8 cellular contexts compared by ENCODE assay signal in the genomic region with DNA sequence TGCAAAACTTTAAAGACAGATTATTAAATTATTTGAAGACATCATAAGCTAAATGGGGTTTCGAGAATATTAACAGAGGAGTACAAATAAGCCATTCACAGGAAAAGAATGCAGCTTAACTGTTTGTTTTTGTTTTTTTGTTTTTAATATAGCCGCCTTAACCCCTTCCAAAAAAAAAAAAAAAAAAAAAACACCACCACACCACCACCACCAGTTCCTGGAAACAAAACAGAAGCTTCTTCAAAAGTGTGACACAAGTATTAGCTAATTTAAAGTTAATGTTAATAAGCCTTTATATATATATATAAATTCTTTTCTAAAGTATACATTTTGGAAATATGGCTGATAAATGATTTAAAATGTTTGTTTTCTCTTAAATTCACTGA. TPM values are rescaled to one million over a fixed set of nuclear protein-coding genes. Genes with fewer than 3 reads are reported as not detected.
DNase-seq lines count a peak whose midpoint lies in the region; ATAC-seq and TF ChIP-seq lines count a peak whose summit lies in the region.

No MANE protein-coding gene starts in this region.

- ATAC-seq in Right ventricle myocardium superior (ENCODE audit: poor library complexity): no peak
- no peak for ATAC-seq in aorta (ENCODE audit: low FRiP score)
- no peak for ATAC-seq in HG03139 (IDR thresholded peaks at IDR 0.05; ENCODE audit: unreplicated experiment)

- H3K36me3 ChIP-seq in right atrium auricular region (no peaks in the 10 kb centered on the region), brain microvascular endothelial cell (replicated peaks) (no peaks in the 10 kb centered on the region), aorta (ENCODE audit: control insufficient read depth in 1 of 2, insufficient read depth in 2 of 2, low read length in 1 of 2) (no peaks in the 10 kb centered on the region)

- H3K27ac ChIP-seq in right atrium auricular region: peak overlapping the region; percentile 81 to 85
- no peak overlapping the region for H3K27ac ChIP-seq in brain microvascular endothelial cell
- H3K27ac ChIP-seq in aorta (ENCODE audit: low read depth in 1 of 2, low read length in 2 of 2): no peak overlapping the region

- H3K9me3 ChIP-seq in right atrium auricular region: no peaks in the 10 kb centered on the region
- H3K9me3 ChIP-seq in mononuclear cell (ENCODE audit: low read depth, low read length): no peaks in the 10 kb centered on the region
- no peaks in the 10 kb centered on the region for H3K9me3 ChIP-seq in aorta (ENCODE audit: control insufficient read depth, low read length)

- TF ChIP-seq CTCF in right atrium auricular region (IDR thresholded peaks at IDR 0.05) (no peak), brain microvascular endothelial cell (IDR thresholded peaks at IDR 0.05; ENCODE audit: low read depth, low read length, missing control alignments) (no peak)

- H3K27me3 ChIP-seq in right atrium auricular region: no peaks in the 10 kb centered on the region
- no peaks in the 10 kb centered on the region for H3K27me3 ChIP-seq in brain microvascular endothelial cell (replicated peaks)
- H3K27me3 ChIP-seq in mononuclear cell (ENCODE audit: insufficient read depth, low read length): no peaks in the 10 kb centered on the region
- no peaks in the 10 kb centered on the region for H3K27me3 ChIP-seq in aorta (ENCODE audit: control insufficient read depth in 1 of 2, insufficient read depth in 2 of 2, low read length in 1 of 2)

- peak overlapping the region; percentile 64 to 67 for H3K4me3 ChIP-seq in right atrium auricular region
- peak overlapping the region; percentile 80 for H3K4me3 ChIP-seq in brain microvascular endothelial cell (ENCODE audit: low read depth, low read length)
- H3K4me3 ChIP-seq in mononuclear cell (ENCODE audit: low read length): peak overlapping the region; percentile 50
- peak overlapping the region; percentile 88 to 96 for H3K4me3 ChIP-seq in aorta (ENCODE audit: low read length in 2 of 2)

- 2 to 7% methylated on average over 2 of the region's 2 CpGs for WGBS in aorta, 2 donors

- intact Hi-C loops in Right ventricle myocardium superior (cut with DNase I): no loop called here
- intact Hi-C loops in aorta (cut with DNase I): loop anchor here (10.0 kb wide), 2 partner anchors 180 to 320 kb away; no protein-coding TSS in a partner anchor

- in situ Hi-C loops in brain microvascular endothelial cell (cut with HindIII; ENCODE audit: low pct_ligation_motif_present, low sequenced_read_pairs): no loop called here

- H3K4me1 ChIP-seq in right atrium auricular region (peaks cover 0 to 22% of the 10 kb centered on the region in 2 donors), mononuclear cell (ENCODE audit: insufficient read depth, low read length) (peaks cover 16% of the 10 kb centered on the region), aorta (ENCODE audit: control insufficient read depth in 1 of 2, insufficient read depth in 2 of 2, low read length in 2 of 2) (peaks cover 3 to 8% of the 10 kb centered on the region in 2 donors)

- DNase-seq in right atrium auricular region (ENCODE audit: low spot score) (no peak), Right ventricle myocardium superior (no peak), brain microvascular endothelial cell (no peak), aorta (no peak)
- DNase-seq in stimulated activated CD4-positive, alpha-beta T cell treated with anti-CD3 and anti-CD28 coated beads, Interleukin-15, amount 100 ng/mL, for 24 hours: no peak
- no peak for DNase-seq in stimulated activated CD4-positive, alpha-beta T cell treated with anti-CD3 and anti-CD28 coated beads, Interleukin-1b, Interleukin-23, amount 100 ng/mL, for 48 hours

RNA-seq across cellular contexts. Expression of gene RAP2A, which starts 1.3 kb away (rescaled TPM):
- 10 to 100 TPM; 13.3 to 13.6 TPM for total RNA-seq in right atrium auricular region
- 12.1 TPM for total RNA-seq in Right ventricle myocardium superior
- total RNA-seq in mononuclear cell: 10.0 TPM
- total RNA-seq in aorta: 10 to 100 TPM; 30.8 to 34.5 TPM
- polyA plus RNA-seq in aorta: 10 to 100 TPM; 32.3 to 41.7 TPM

Comparison
In these comparisons a context has a peak if more than half of its experiments do, and no peak if none do; other contexts are left out.
1. H3K27ac ChIP-seq: peak in right atrium auricular region (2 of 2); none in brain microvascular endothelial cell (single experiment) and aorta (0 of 2).
2. Peak in every context shown above with its lines, with median percentiles within 50 percentile points of each other: H3K4me3 ChIP-seq.